ENCODE assay signal across 8 cellular contexts in genomic region chr3:194871143-194871863, GRCh38.
DNase-seq lines count a peak whose midpoint lies in the region; ATAC-seq, FAIRE-seq and TF ChIP-seq lines count a peak whose summit lies in the region.

No MANE protein-coding gene starts in this region.

- intact Hi-C loops in Right ventricle myocardium inferior (cut with DNase I) (loop anchor here (5.0 kb wide), 1 partner anchor 89 kb away; no protein-coding TSS in a partner anchor), cardiac septum (cut with DNase I) (loop anchor here (2.0 kb wide), 1 partner anchor 185 kb away; no protein-coding TSS in a partner anchor), K562 (cut with micrococcal nuclease) (no loop called here), left lung (cut with DNase I) (no loop called here)

- H3K27ac ChIP-seq in K562 (ENCODE audit: extremely low read depth, low read depth, low read length) (no peak overlapping the region), left lung (peak overlapping the region in 1 of 2 donors; percentile 24)

- H3K9me3 ChIP-seq in K562 (replicated peaks; ENCODE audit: control insufficient read depth, insufficient read depth, low read depth, low read length) (no peaks in the 10 kb centered on the region), left lung (no peaks in the 10 kb centered on the region)

- CTCF ChIA-PET in K562 (lab: Yijun Ruan, JAX; ENCODE audit: low intra/inter-chr PET ratio), result no interaction called here

- no peak overlapping the region for H3K4me2 ChIP-seq in K562 (ENCODE audit: insufficient read depth, low read length)

- no peaks in the 10 kb centered on the region for H3K79me2 ChIP-seq in K562 (ENCODE audit: control insufficient read depth, insufficient read depth, low read length)

- TF ChIP-seq POLR2A in K562 (conservative IDR thresholded peaks at IDR 0.05), result no peak

- H3K4me1 ChIP-seq in K562 (replicated peaks in 1 of 2; ENCODE audit: control insufficient read depth in 2 of 2, insufficient read depth in 2 of 2, low read length in 2 of 2), result no peaks in the 10 kb centered on the region
- H3K4me1 ChIP-seq in left lung, result peaks cover 9 to 38% of the 10 kb centered on the region in 2 donors

- H3K9me1 ChIP-seq in K562 (ENCODE audit: control insufficient read depth, insufficient read depth, low read length), result no peaks in the 10 kb centered on the region

- H3K9ac ChIP-seq in K562 (ENCODE audit: insufficient read depth in 1 of 2, low read depth in 2 of 2, low read length in 2 of 2), result no peak overlapping the region

- H4K20me1 ChIP-seq in K562 (replicated peaks; ENCODE audit: control insufficient read depth, insufficient read depth, low read length), result 0 out of 2 replicates have a peak, but pooled peaks cover 2% of the 10 kb centered on the region

- in situ Hi-C loops in K562 (cut with MboI), result no loop called here

- BruUV-seq in K562 (replicated peaks; lab: Mats Ljungman, UMichigan), result no TSS peak

- TF ChIP-seq CTCF in K562 (IDR thresholded peaks at IDR 0.05 in 2 of 3, conservative IDR thresholded peaks at IDR 0.05 in 1 of 3; ENCODE audit: insufficient read depth in 2 of 3, low read depth in 1 of 3, low read length in 3 of 3) (no peak), left lung (IDR thresholded peaks at IDR 0.05) (no peak)

- H2AFZ ChIP-seq in K562 (ENCODE audit: low read depth, low read length), result no peak overlapping the region

- H3K4me3 ChIP-seq in K562, result no peak overlapping the region
- no peak overlapping the region for H3K4me3 ChIP-seq in left lung

- WGBS in K562 (ENCODE audit: insufficient coverage, low coverage, missing lambda C conversion rate), result 3% methylated on average over 13 of the region's 13 CpGs

- DNase-seq in Right ventricle myocardium inferior (ENCODE audit: missing footprints), result peak; percentile 81
- DNase-seq in cardiac septum (ENCODE audit: low spot score), result no peak
- DNase-seq in NCI-H1417 treated with DMSO at 0.1 percent for 48 hours (lab: John Stamatoyannopoulos, UW), result peak; percentile 60
- no peak for DNase-seq in K562 (ENCODE audit: extremely low read depth in 1 of 4, low spot score in 3 of 4)
- DNase-seq in left lung, result peak in 1 of 2 donors; percentile 49
- DNase-seq in ureter (ENCODE audit: low spot score), result peak; percentile 65
- DNase-seq in stimulated activated CD4-positive, alpha-beta T cell treated with anti-CD3 and anti-CD28 coated beads, Interleukin-12 subunit alpha, Interleukin-12 subunit beta, amount 100 ng/mL, for 4 hours, result no peak

- POLR2A ChIA-PET in K562 (lab: Yijun Ruan, JAX), result interaction anchor here (0.6 to 1.5 kb wide), 3 partner anchors 19 to 736 kb away, joined by 3 to 4 read pairs (median 3); no protein-coding TSS in a partner anchor

- peaks cover 26 to 73% of the 10 kb centered on the region in 2 experiments for H3K27me3 ChIP-seq in K562 (ENCODE audit: control insufficient read depth in 2 of 2, insufficient read depth in 2 of 2, low read length in 2 of 2)
- no peaks in the 10 kb centered on the region for H3K27me3 ChIP-seq in left lung

- TF ChIP-seq RAD21 in K562 (CRISPR knock-in tag; conservative IDR thresholded peaks at IDR 0.05 in 1 of 2, IDR thresholded peaks at IDR 0.05 in 1 of 2), result no peak

- H3K36me3 ChIP-seq in K562 (ENCODE audit: control insufficient read depth, insufficient read depth, low read length) (no peaks in the 10 kb centered on the region), left lung (no peaks in the 10 kb centered on the region)

- no peak for FAIRE-seq in K562 (lab: Jason Lieb, UNC)

- peak; percentile 72 for ATAC-seq in Right ventricle myocardium inferior
- ATAC-seq in K562, result peak; percentile 39; the same call in 2 of the 3 replicates
- peak; percentile 72 for ATAC-seq in left lung
- no peak for ATAC-seq in GM21367 (IDR thresholded peaks at IDR 0.05; ENCODE audit: unreplicated experiment)

- TF ChIP-seq EP300 in K562 (IDR thresholded peaks at IDR 0.05; ENCODE audit: low read length), result no peak

TF ChIP-seq in K562, 482 proteins besides CTCF, POLR2A, EP300 and RAD21:
- TF ChIP-seq ZNF263 (CRISPR knock-in tag; IDR thresholded peaks at IDR 0.05; ENCODE audit: borderline replicate concordance) (no peak), NFXL1 (CRISPR knock-in tag; IDR thresholded peaks at IDR 0.05) (no peak), SMARCA5 (IDR thresholded peaks at IDR 0.05) (no peak)

Comparison
In these comparisons a context has a peak if more than half of its experiments do, and no peak if none do; other contexts are left out.
1. DNase-seq: peak in Right ventricle myocardium inferior (single experiment), NCI-H1417 treated with DMSO at 0.1 percent for 48 hours (single experiment) and ureter (single experiment); none in cardiac septum (single experiment), K562 (0 of 4) and stimulated activated CD4-positive, alpha-beta T cell treated with anti-CD3 and anti-CD28 coated beads, Interleukin-12 subunit alpha, Interleukin-12 subunit beta, amount 100 ng/mL, for 4 hours (single experiment).
2. intact Hi-C loops: an anchor here in Right ventricle myocardium inferior (5.0 kb wide) and cardiac septum (2.0 kb wide); none called in K562 and left lung.